10 cellular contexts compared by ENCODE assay signal in the genomic region with DNA sequence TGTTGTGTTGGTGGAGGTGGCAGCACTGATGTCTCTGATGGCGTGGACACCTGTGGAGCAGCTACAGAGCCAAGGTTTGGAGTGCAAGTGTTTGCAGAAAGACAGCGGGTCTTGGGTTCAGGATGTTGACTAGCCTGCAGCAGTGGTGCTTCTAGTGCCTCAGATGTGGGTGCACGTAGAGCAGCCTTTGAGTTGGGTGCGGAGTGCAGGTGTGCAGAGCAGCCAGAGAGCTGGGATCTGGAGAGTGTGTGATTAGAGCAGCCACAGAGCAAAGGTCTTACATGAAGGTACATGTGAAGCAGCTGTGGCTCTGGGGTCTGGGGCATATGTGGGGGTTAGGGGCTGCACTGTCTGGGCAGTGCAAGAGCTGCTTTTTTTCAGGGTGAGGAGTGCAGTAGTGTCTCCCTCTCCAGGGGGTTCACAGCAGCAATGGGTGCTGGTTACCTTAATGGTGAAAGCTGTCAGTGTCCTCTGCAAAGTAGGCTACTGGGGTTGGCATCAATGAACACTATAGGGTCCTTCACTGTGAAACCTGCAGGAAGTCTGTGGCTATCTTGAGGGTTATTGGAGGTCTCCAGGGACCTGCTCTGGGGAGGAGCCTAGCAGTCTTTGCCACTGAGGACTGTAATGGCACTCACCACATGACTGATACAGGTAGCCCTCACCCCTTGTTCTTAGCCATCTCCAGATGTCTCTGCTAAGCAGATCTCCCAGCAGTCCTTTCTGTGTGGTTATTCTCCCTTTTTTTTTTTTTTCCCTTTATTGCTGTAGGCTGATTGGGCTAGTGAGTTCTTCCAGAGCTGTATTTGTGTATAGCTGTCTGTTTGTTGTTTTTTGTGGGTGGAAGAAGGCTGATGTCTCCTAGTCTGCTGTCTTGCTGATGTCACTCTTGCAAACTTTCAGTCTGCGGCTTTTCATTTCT. TPM values are rescaled to one million over a fixed set of nuclear protein-coding genes. Genes with fewer than 3 reads are reported as not detected.
DNase-seq lines count a peak whose midpoint lies in the region; ATAC-seq lines count a peak whose summit lies in the region.
"Had no signal": no experiment of that assay in that cellular context is flagged by ENCODE, and none has a peak within 500 bp of the region (broad histone marks: within the 10 kb centered on the region; RNA-seq: fewer than 3 reads in every experiment).

No MANE protein-coding gene starts in this region.

- peaks cover 1% of the 10 kb centered on the region for H3K9me3 Mint-ChIP-seq in activated naive CD4-positive, alpha-beta T cell treated with anti-CD3 and anti-CD28 coated beads for 36 hours
- peaks cover 2 to 3% of the 10 kb centered on the region in 2 donors for H3K9me3 Mint-ChIP-seq in activated T-cell treated with anti-CD3 and anti-CD28 coated beads, Interleukin-2, amount 50 U/mL, for 72 hours
- peaks cover 17% of the 10 kb centered on the region for H3K9me3 Mint-ChIP-seq in stimulated activated naive CD8-positive, alpha-beta T cell treated with anti-CD3 and anti-CD28 coated beads, Interleukin-15, Interleukin-2, amounts not matched to agents 100 ng/mL and 50 ng/mL, for 24 hours
- H3K9me3 Mint-ChIP-seq: GM23338 had no signal

- no peaks in the 10 kb centered on the region for H3K27me3 Mint-ChIP-seq in activated naive CD4-positive, alpha-beta T cell treated with anti-CD3 and anti-CD28 coated beads for 36 hours (ENCODE audit: low read depth)
- no peaks in the 10 kb centered on the region for H3K27me3 Mint-ChIP-seq in activated T-cell treated with anti-CD3 and anti-CD28 coated beads, Interleukin-2, amount 50 U/mL, for 72 hours (ENCODE audit: low read depth)
- no peaks in the 10 kb centered on the region for H3K27me3 Mint-ChIP-seq in stimulated activated naive CD8-positive, alpha-beta T cell treated with anti-CD3 and anti-CD28 coated beads, Interleukin-15, Interleukin-2, amounts not matched to agents 100 ng/mL and 50 ng/mL, for 24 hours

- peak; percentile 44 for DNase-seq in activated naive CD4-positive, alpha-beta T cell treated with anti-CD3 and anti-CD28 coated beads for 36 hours
- DNase-seq in activated naive CD4-positive, alpha-beta T cell treated with anti-CD3 and anti-CD28 coated beads, Interleukin-2, amount 50 U/mL, for 16 hours, result no peak
- no peak for DNase-seq in activated T-cell treated with anti-CD3 and anti-CD28 coated beads, Interleukin-2, amount 50 U/mL, for 72 hours
- DNase-seq in islet precursor cell, result no peak
- DNase-seq in amygdala (lab: John Stamatoyannopoulos, UW), result no peak
- DNase-seq: left cardiac atrium had no signal

- CTCF ChIA-PET in activated naive CD4-positive, alpha-beta T cell treated with anti-CD3 and anti-CD28 coated beads for 36 hours (lab: Charles Lee), result interaction anchor here (1.0 to 3.4 kb wide), 2 partner anchors 29 to 251 kb away, joined by 5 to 17 read pairs; no protein-coding TSS in a partner anchor

- H3K36me3 Mint-ChIP-seq in activated naive CD4-positive, alpha-beta T cell treated with anti-CD3 and anti-CD28 coated beads for 36 hours (ENCODE audit: low read depth), result peaks cover 59% of the 10 kb centered on the region
- peaks cover 32 to 47% of the 10 kb centered on the region in 2 donors for H3K36me3 Mint-ChIP-seq in activated T-cell treated with anti-CD3 and anti-CD28 coated beads, Interleukin-2, amount 50 U/mL, for 72 hours (ENCODE audit: insufficient read depth in 2 of 2)
- H3K36me3 Mint-ChIP-seq in stimulated activated naive CD8-positive, alpha-beta T cell treated with anti-CD3 and anti-CD28 coated beads, Interleukin-15, Interleukin-2, amounts not matched to agents 100 ng/mL and 50 ng/mL, for 24 hours (ENCODE audit: low read depth), result peaks cover 85% of the 10 kb centered on the region

- peak overlapping the region; percentile 79 for H3K27ac Mint-ChIP-seq in activated naive CD4-positive, alpha-beta T cell treated with anti-CD3 and anti-CD28 coated beads for 36 hours
- H3K27ac Mint-ChIP-seq in activated T-cell treated with anti-CD3 and anti-CD28 coated beads, Interleukin-2, amount 50 U/mL, for 72 hours, result peak overlapping the region; percentile 88
- peak overlapping the region; percentile 47 for H3K27ac Mint-ChIP-seq in stimulated activated naive CD8-positive, alpha-beta T cell treated with anti-CD3 and anti-CD28 coated beads, Interleukin-15, Interleukin-2, amounts not matched to agents 100 ng/mL and 50 ng/mL, for 24 hours
- H3K27ac Mint-ChIP-seq: GM23338 had no signal

- intact Hi-C loops in activated naive CD4-positive, alpha-beta T cell treated with anti-CD3 and anti-CD28 coated beads for 36 hours (cut with micrococcal nuclease), result loop anchor here (1.0 kb wide), 2 partner anchors 14 to 73 kb away; partner anchors contain the start of gene BIRC2

- peak overlapping the region; percentile 49 for H3K4me3 Mint-ChIP-seq in activated naive CD4-positive, alpha-beta T cell treated with anti-CD3 and anti-CD28 coated beads for 36 hours
- H3K4me3 Mint-ChIP-seq in activated T-cell treated with anti-CD3 and anti-CD28 coated beads, Interleukin-2, amount 50 U/mL, for 72 hours, result peak overlapping the region; percentile 49 to 67
- peak overlapping the region; percentile 14 for H3K4me3 Mint-ChIP-seq in stimulated activated naive CD8-positive, alpha-beta T cell treated with anti-CD3 and anti-CD28 coated beads, Interleukin-15, Interleukin-2, amounts not matched to agents 100 ng/mL and 50 ng/mL, for 24 hours
- H3K4me3 Mint-ChIP-seq: GM23338 had no signal

- ATAC-seq in HG03159 (IDR thresholded peaks at IDR 0.05; ENCODE audit: unreplicated experiment), result peak; percentile 79
- peak; percentile 85 to 87 for ATAC-seq in activated T-cell treated with anti-CD3 and anti-CD28 coated beads, Interleukin-2, amount 50 U/mL, for 72 hours (replicated peaks in 1 of 2)
- no peak for ATAC-seq in GM18520 (IDR thresholded peaks at IDR 0.05; ENCODE audit: unreplicated experiment)
- ATAC-seq: GM23338 had no signal

- peaks cover 54% of the 10 kb centered on the region for H3K4me1 Mint-ChIP-seq in activated naive CD4-positive, alpha-beta T cell treated with anti-CD3 and anti-CD28 coated beads for 36 hours (ENCODE audit: low read depth)
- H3K4me1 Mint-ChIP-seq in activated T-cell treated with anti-CD3 and anti-CD28 coated beads, Interleukin-2, amount 50 U/mL, for 72 hours (ENCODE audit: low read depth), result peaks cover 60% of the 10 kb centered on the region
- H3K4me1 Mint-ChIP-seq in stimulated activated naive CD8-positive, alpha-beta T cell treated with anti-CD3 and anti-CD28 coated beads, Interleukin-15, Interleukin-2, amounts not matched to agents 100 ng/mL and 50 ng/mL, for 24 hours (ENCODE audit: low read depth), result peaks cover 53% of the 10 kb centered on the region
- H3K4me1 Mint-ChIP-seq: GM23338 had no signal

RNA-seq across cellular contexts. Expression of gene BIRC2, which starts 14.3 kb away (rescaled TPM):
- total RNA-seq in activated naive CD4-positive, alpha-beta T cell treated with anti-CD3 and anti-CD28 coated beads for 36 hours, result 10 to 100 TPM; 26.6 to 26.9 TPM
- 10 to 100 TPM; 38.3 to 44.4 TPM for total RNA-seq in activated T-cell treated with anti-CD3 and anti-CD28 coated beads, Interleukin-2, amount 50 U/mL, for 72 hours

RNA-seq across cellular contexts. Expression of gene BIRC3, which starts 44.1 kb away (rescaled TPM):
- 100 to 1,000 TPM; 100 to 105 TPM for total RNA-seq in activated naive CD4-positive, alpha-beta T cell treated with anti-CD3 and anti-CD28 coated beads for 36 hours
- 100 to 1,000 TPM; 123 to 155 TPM for total RNA-seq in activated T-cell treated with anti-CD3 and anti-CD28 coated beads, Interleukin-2, amount 50 U/mL, for 72 hours
